ENCODE assay signal across 8 cellular contexts in the genomic region with DNA sequence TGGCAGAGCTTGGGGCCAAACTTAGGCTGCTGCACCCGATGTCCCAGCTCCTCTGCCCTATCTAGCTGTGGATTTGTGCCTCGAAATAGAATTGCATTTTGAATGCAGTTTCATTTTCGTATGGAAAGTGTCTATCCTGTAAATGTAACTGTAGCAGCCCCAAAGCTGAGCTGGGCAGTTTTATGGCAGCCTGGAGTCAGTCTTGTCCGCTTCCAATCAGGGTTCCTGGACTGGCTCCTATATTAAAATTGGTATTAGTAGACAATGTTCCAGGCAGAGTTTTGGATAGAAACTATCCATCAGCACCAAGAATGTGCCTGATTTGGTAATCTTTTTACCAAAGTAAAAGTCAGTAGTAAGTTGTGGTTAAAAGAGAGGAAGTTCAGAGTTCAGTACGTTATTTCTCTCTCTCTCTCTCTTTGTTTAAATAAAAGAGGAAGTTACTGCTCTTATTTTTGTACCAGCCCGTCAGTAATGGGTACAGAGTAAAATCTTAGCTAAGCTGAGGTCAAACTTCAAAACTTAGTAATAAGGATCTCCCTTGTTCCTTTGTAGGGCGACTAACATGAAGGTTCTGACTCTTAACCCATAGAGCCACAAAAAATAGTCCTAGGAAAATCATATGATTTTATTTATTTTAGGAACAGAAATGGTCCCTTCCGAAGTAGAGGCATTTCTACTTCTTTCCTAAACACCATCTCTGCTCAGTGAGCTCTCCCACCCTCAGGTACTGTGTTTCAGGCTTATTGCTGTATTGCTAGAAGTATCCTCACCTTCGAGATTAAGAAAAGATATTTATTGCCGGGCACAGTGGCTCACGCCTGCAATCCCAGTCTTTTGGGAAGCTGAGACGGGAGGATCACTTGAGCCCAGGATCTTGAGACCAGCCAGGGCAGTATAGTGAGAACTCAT. TPM values are rescaled to one million over a fixed set of nuclear protein-coding genes. Genes with fewer than 3 reads are reported as not detected.
DNase-seq lines count a peak whose midpoint lies in the region; ATAC-seq lines count a peak whose summit lies in the region.

No MANE protein-coding gene starts in this region.

- peak overlapping the region; percentile 36 to 88 (median 86) for H3K4me3 Mint-ChIP-seq in CD4-positive, CD25-positive, alpha-beta regulatory T cell
- peak overlapping the region; percentile 88 for H3K4me3 Mint-ChIP-seq in activated CD8-positive, alpha-beta T cell treated with anti-CD3 and anti-CD28 coated beads, Interleukin-2, amount 10 ng/mL, durations not matched to agents 7 days and 5 days

- H3K36me3 ChIP-seq in CD4-positive, CD25-positive, alpha-beta regulatory T cell (ENCODE audit: control insufficient read depth, insufficient read depth, low read length), result no peaks in the 10 kb centered on the region

- DNase-seq in CD4-positive, CD25-positive, alpha-beta regulatory T cell, result peak in 2 of 3 donors; percentile 63 to 72
- peak; percentile 58 for DNase-seq in activated CD8-positive, alpha-beta T cell treated with anti-CD3 and anti-CD28 coated beads, Interleukin-2, amount 10 ng/mL, durations not matched to agents 7 days and 5 days
- DNase-seq in stimulated activated naive CD8-positive, alpha-beta T cell treated with anti-CD3 and anti-CD28 coated beads, Interleukin-15, Interleukin-2, amounts not matched to agents 100 U/mL and 50 U/mL, for 24 hours, result no peak
- DNase-seq in NCI-H1092 (lab: John Stamatoyannopoulos, UW) (no peak), C1 segment of cervical spinal cord (lab: John Stamatoyannopoulos, UW) (no peak), islet precursor cell (no peak)

- no peaks in the 10 kb centered on the region for H3K36me3 Mint-ChIP-seq in CD4-positive, CD25-positive, alpha-beta regulatory T cell
- H3K36me3 Mint-ChIP-seq in activated CD8-positive, alpha-beta T cell treated with anti-CD3 and anti-CD28 coated beads, Interleukin-2, amount 10 ng/mL, durations not matched to agents 7 days and 5 days (ENCODE audit: low read depth), result peaks cover 32% of the 10 kb centered on the region

- no peaks in the 10 kb centered on the region for H3K9me3 Mint-ChIP-seq in CD4-positive, CD25-positive, alpha-beta regulatory T cell
- no peaks in the 10 kb centered on the region for H3K9me3 Mint-ChIP-seq in activated CD8-positive, alpha-beta T cell treated with anti-CD3 and anti-CD28 coated beads, Interleukin-2, amount 10 ng/mL, durations not matched to agents 7 days and 5 days (ENCODE audit: insufficient read depth)

- H3K4me1 ChIP-seq in CD4-positive, CD25-positive, alpha-beta regulatory T cell (ENCODE audit: control insufficient read depth, insufficient read depth, low read length, poor library complexity, severe bottlenecking), result peaks cover 33% of the 10 kb centered on the region

- POLR2A ChIA-PET in activated CD8-positive, alpha-beta T cell treated with anti-CD3 and anti-CD28 coated beads, Interleukin-2, amount 10 ng/mL, durations not matched to agents 7 days and 5 days (lab: Charles Lee), result interaction anchor here (0.7 to 2.2 kb wide), 9 partner anchors 11 to 86 kb away, joined by 3 to 6 read pairs (median 3); a partner anchor contains a TSS

- H3K27ac ChIP-seq in CD4-positive, CD25-positive, alpha-beta regulatory T cell (ENCODE audit: insufficient read depth, low read length, poor library complexity, severe bottlenecking), result peak overlapping the region; percentile 67

- H3K27me3 Mint-ChIP-seq in CD4-positive, CD25-positive, alpha-beta regulatory T cell, result no peaks in the 10 kb centered on the region
- H3K27me3 Mint-ChIP-seq in activated CD8-positive, alpha-beta T cell treated with anti-CD3 and anti-CD28 coated beads, Interleukin-2, amount 10 ng/mL, durations not matched to agents 7 days and 5 days (ENCODE audit: low read depth), result no peaks in the 10 kb centered on the region

- no peaks in the 10 kb centered on the region for H3K9me3 ChIP-seq in CD4-positive, CD25-positive, alpha-beta regulatory T cell (ENCODE audit: control insufficient read depth in 2 of 2, low read length in 2 of 2)

- H3K4me1 Mint-ChIP-seq in CD4-positive, CD25-positive, alpha-beta regulatory T cell, result peaks cover 33 to 87% (median 62%) of the 10 kb centered on the region in 4 donors
- peaks cover 81% of the 10 kb centered on the region for H3K4me1 Mint-ChIP-seq in activated CD8-positive, alpha-beta T cell treated with anti-CD3 and anti-CD28 coated beads, Interleukin-2, amount 10 ng/mL, durations not matched to agents 7 days and 5 days (ENCODE audit: low read depth)

- H3K4me3 ChIP-seq in CD4-positive, CD25-positive, alpha-beta regulatory T cell (ENCODE audit: low read depth, low read length), result peak overlapping the region; percentile 83

- H3K27ac Mint-ChIP-seq in CD4-positive, CD25-positive, alpha-beta regulatory T cell, result peak overlapping the region; percentile 77 to 91 (median 88)
- H3K27ac Mint-ChIP-seq in activated CD8-positive, alpha-beta T cell treated with anti-CD3 and anti-CD28 coated beads, Interleukin-2, amount 10 ng/mL, durations not matched to agents 7 days and 5 days, result peak overlapping the region; percentile 93

- CTCF ChIA-PET in activated CD8-positive, alpha-beta T cell treated with anti-CD3 and anti-CD28 coated beads, Interleukin-2, amount 10 ng/mL, durations not matched to agents 7 days and 5 days (lab: Charles Lee), result interaction anchor here (0.9 to 3.1 kb wide), 15 partner anchors 10 to 389 kb away, joined by 3 to 12 read pairs (median 4); no protein-coding TSS in a partner anchor

- peak; percentile 80 to 84 for ATAC-seq in CD4-positive, CD25-positive, alpha-beta regulatory T cell (ENCODE audit: low read depth in 2 of 2)
- ATAC-seq in GM19351 (IDR thresholded peaks at IDR 0.05; ENCODE audit: unreplicated experiment), result peak; percentile 86
- ATAC-seq in HG03354 (IDR thresholded peaks at IDR 0.05; ENCODE audit: poor library complexity, severe bottlenecking, unreplicated experiment), result peak; percentile 85
- ATAC-seq in activated CD8-positive, alpha-beta T cell treated with anti-CD3 and anti-CD28 coated beads, Interleukin-2, amount 10 ng/mL, durations not matched to agents 7 days and 5 days, result peak; percentile 87
- peak; percentile 70 for ATAC-seq in stimulated activated naive CD8-positive, alpha-beta T cell treated with anti-CD3 and anti-CD28 coated beads, Interleukin-15, Interleukin-2, amounts not matched to agents 100 U/mL and 50 U/mL, for 24 hours

- no peaks in the 10 kb centered on the region for H3K27me3 ChIP-seq in CD4-positive, CD25-positive, alpha-beta regulatory T cell (ENCODE audit: control insufficient read depth, insufficient read depth, low read length)

RNA-seq across cellular contexts. Expression of a gene that starts 28.0 kb away (rescaled TPM):
- 83.1 TPM for total RNA-seq in CD4-positive, CD25-positive, alpha-beta regulatory T cell
- polyA plus RNA-seq in CD4-positive, CD25-positive, alpha-beta regulatory T cell, result 10 to 100 TPM; 37.4 to 54.7 (median 47.5) TPM
- total RNA-seq in activated CD8-positive, alpha-beta T cell treated with anti-CD3 and anti-CD28 coated beads, Interleukin-2, amount 10 ng/mL, durations not matched to agents 7 days and 5 days, result 100 to 1,000 TPM; 101 to 105 TPM

Comparison
In these comparisons a context has a peak if more than half of its experiments do, and no peak if none do; other contexts are left out.
1. DNase-seq: peak in CD4-positive, CD25-positive, alpha-beta regulatory T cell (2 of 3) and activated CD8-positive, alpha-beta T cell treated with anti-CD3 and anti-CD28 coated beads, Interleukin-2, amount 10 ng/mL, durations not matched to agents 7 days and 5 days (single experiment); none in stimulated activated naive CD8-positive, alpha-beta T cell treated with anti-CD3 and anti-CD28 coated beads, Interleukin-15, Interleukin-2, amounts not matched to agents 100 U/mL and 50 U/mL, for 24 hours (single experiment), NCI-H1092 (single experiment), C1 segment of cervical spinal cord (0 of 14) and islet precursor cell (single experiment).
2. Peak in every context shown above with its lines, with median percentiles within 50 percentile points of each other: ATAC-seq.